In genomic region chr11:57476223-57476882, GRCh38 we compare ENCODE assay signal across 6 cellular contexts. TPM values are rescaled to one million over a fixed set of nuclear protein-coding genes. Genes with fewer than 3 reads are reported as not detected.
DNase-seq lines count a peak whose midpoint lies in the region; ATAC-seq and TF ChIP-seq lines count a peak whose summit lies in the region.

No MANE protein-coding gene starts in this region.

- H3K27me3 ChIP-seq in ovary, result no peaks in the 10 kb centered on the region

- H3K4me3 ChIP-seq in choroid plexus epithelial cell (ENCODE audit: low read depth, low read length) (peak overlapping the region; percentile 13), ovary (peak overlapping the region; percentile 48)

- H3K27ac ChIP-seq in ovary, result no peak overlapping the region

- DNase-seq in choroid plexus epithelial cell (ENCODE audit: low read depth), result no peak
- DNase-seq in ovary, result peak; percentile 56 to 80 (median 73)
- DNase-seq in putamen (ENCODE audit: low spot score), result no peak
- no peak for DNase-seq in activated CD4-positive, CD25-positive, alpha-beta regulatory T cell (lab: John Stamatoyannopoulos, UW)

- ATAC-seq in GM19035 (IDR thresholded peaks at IDR 0.05; ENCODE audit: unreplicated experiment) (peak; percentile 39), HG03565 (IDR thresholded peaks at IDR 0.05; ENCODE audit: unreplicated experiment) (peak; percentile 19)

- no peak for TF ChIP-seq CTCF in choroid plexus epithelial cell (conservative IDR thresholded peaks at IDR 0.05; ENCODE audit: low read depth, low read length)
- no peak for TF ChIP-seq CTCF in ovary (IDR thresholded peaks at IDR 0.05)

- TF ChIP-seq POLR2A in ovary (IDR thresholded peaks at IDR 0.05), result no peak

- TF ChIP-seq EP300 in ovary (IDR thresholded peaks at IDR 0.05), result no peak

- no peaks in the 10 kb centered on the region for H3K9me3 ChIP-seq in ovary

- WGBS in ovary, 3 donors, result 1 to 13% (median 2%) methylated on average over 47 to 82 of the region's 82 CpGs

- intact Hi-C loops in ovary (cut with DNase I), result no loop called here

- no peaks in the 10 kb centered on the region for H3K36me3 ChIP-seq in ovary

- peaks cover 5% of the 10 kb centered on the region for H3K4me1 ChIP-seq in ovary (ENCODE audit: insufficient read depth)

RNA-seq across cellular contexts. Expression of gene RTN4RL2, which starts 16.0 kb away (rescaled TPM):
- 1 to 10 TPM in 2 of 7 donors, under 1 TPM in 5; 0.23 to 2.0 (median 0.83) TPM for total RNA-seq in ovary
- polyA plus RNA-seq in ovary, result under 1 TPM in 1 of 2 donors, not detected in 1; 0.53 TPM

RNA-seq across cellular contexts. Expression of gene SLC43A1, which starts 39.1 kb away (rescaled TPM):
- 10 to 100 TPM; 11.5 to 23.5 (median 18.6) TPM for total RNA-seq in ovary
- 10 to 100 TPM; 14.8 to 30.4 TPM for polyA plus RNA-seq in ovary

RNA-seq across cellular contexts. Expression of gene SLC43A3, which starts 49.4 kb away (rescaled TPM):
- total RNA-seq in ovary, result 10 to 100 TPM; 17.0 to 47.2 (median 36.3) TPM
- 10 to 100 TPM; 21.2 to 69.3 TPM for polyA plus RNA-seq in ovary

RNA-seq across cellular contexts. Expression of gene TIMM10, which starts 54.2 kb away (rescaled TPM):
- total RNA-seq in ovary, result 10 to 100 TPM; 23.4 to 42.0 (median 38.0) TPM
- 10 to 100 TPM; 32.0 to 36.2 TPM for polyA plus RNA-seq in ovary

Comparison
In these comparisons a context has a peak if more than half of its experiments do, and no peak if none do; other contexts are left out.
1. DNase-seq: peak in ovary (5 of 5); none in choroid plexus epithelial cell (single experiment), putamen (single experiment) and activated CD4-positive, CD25-positive, alpha-beta regulatory T cell (0 of 4).